Comparison of ENCODE assay signal across 9 cellular contexts in genomic region chr22:33579448-33580093, GRCh38.
DNase-seq lines count a peak whose midpoint lies in the region; ATAC-seq and TF ChIP-seq lines count a peak whose summit lies in the region.
"Had no signal": no experiment of that assay in that cellular context is flagged by ENCODE, and none has a peak within 500 bp of the region (broad histone marks: within the 10 kb centered on the region; RNA-seq: fewer than 3 reads in every experiment).

No MANE protein-coding gene starts in this region.

- no peaks in the 10 kb centered on the region for H3K36me3 Mint-ChIP-seq in activated T-helper 2 cell treated with anti-CD3 and anti-CD28 coated beads, Interferon-gamma antibody, Interleukin-2, Interleukin-4, amounts not matched to agents 10 μg/mL and 5 μg/mL and 100 μg/mL, durations not matched to agents 14 hours and 24 hours and 36 hours (ENCODE audit: low read depth)

- no peaks in the 10 kb centered on the region for H3K27me3 ChIP-seq in BLaER1 treated with 17β-estradiol and CSF1 and Interleukin-3, amounts not matched to agents 10 nM and 100 nM
- H3K27me3 ChIP-seq in heart right ventricle (no peaks in the 10 kb centered on the region), prostate gland (replicated peaks; ENCODE audit: insufficient read depth) (no peaks in the 10 kb centered on the region)

- H3K36me3 ChIP-seq in BLaER1 treated with 17β-estradiol and CSF1 and Interleukin-3, amounts not matched to agents 10 nM and 100 nM, result no peaks in the 10 kb centered on the region
- H3K36me3 ChIP-seq in heart right ventricle (no peaks in the 10 kb centered on the region), prostate gland (no peaks in the 10 kb centered on the region)

- DNase-seq in GM13976 (ENCODE audit: low spot score), result peak; percentile 60
- DNase-seq in NCI-H2107 treated with DMSO at 0.1 percent for 48 hours (lab: John Stamatoyannopoulos, UW; ENCODE audit: unreplicated experiment), result peak; percentile 19
- DNase-seq in activated T-helper 2 cell treated with anti-CD3 and anti-CD28 coated beads, Interferon-gamma antibody, Interleukin-2, Interleukin-4, amounts not matched to agents 10 μg/mL and 5 μg/mL and 100 μg/mL, durations not matched to agents 14 hours and 24 hours and 36 hours (ENCODE audit: low spot score), result peak; percentile 17
- DNase-seq in heart right ventricle, result peak; percentile 41 to 75
- DNase-seq in prostate gland (ENCODE audit: low spot score), result peak; percentile 50

- peaks cover 0 to 11% (median 0%) of the 10 kb centered on the region in 11 experiments; a peak in 4 of 22 replicates for H4K20me1 ChIP-seq in BLaER1 treated with 17β-estradiol and CSF1 and Interleukin-3, amounts not matched to agents 10 nM and 100 nM

- ATAC-seq in heart right ventricle (peak; percentile 88 to 94 (median 92)), HG03439 (IDR thresholded peaks at IDR 0.05; ENCODE audit: unreplicated experiment) (no peak), HG03432 (IDR thresholded peaks at IDR 0.05; ENCODE audit: unreplicated experiment) (no peak)

- no peak overlapping the region for H3K4me3 ChIP-seq in BLaER1 treated with 17β-estradiol and CSF1 and Interleukin-3, amounts not matched to agents 10 nM and 100 nM
- H3K4me3 ChIP-seq in heart right ventricle (no peak overlapping the region), prostate gland (no peak overlapping the region)
- H3K4me3 ChIP-seq: SK-N-MC had no signal

- H3K27me3 Mint-ChIP-seq in activated T-helper 2 cell treated with anti-CD3 and anti-CD28 coated beads, Interferon-gamma antibody, Interleukin-2, Interleukin-4, amounts not matched to agents 10 μg/mL and 5 μg/mL and 100 μg/mL, durations not matched to agents 14 hours and 24 hours and 36 hours (ENCODE audit: low read depth), result no peaks in the 10 kb centered on the region

- H3K4me3 Mint-ChIP-seq in activated T-helper 2 cell treated with anti-CD3 and anti-CD28 coated beads, Interferon-gamma antibody, Interleukin-2, Interleukin-4, amounts not matched to agents 10 μg/mL and 5 μg/mL and 100 μg/mL, durations not matched to agents 14 hours and 24 hours and 36 hours (ENCODE audit: low read depth), result no peak overlapping the region

- H3K27ac ChIP-seq in BLaER1 treated with 17β-estradiol and CSF1 and Interleukin-3, amounts not matched to agents 10 nM and 100 nM, result 0 out of 22 replicates have a peak overlapping the region, but pooled peaks of 3 of the 11 experiments have one; percentile 4 to 41 (median 22)
- no peak overlapping the region for H3K27ac ChIP-seq in heart right ventricle
- H3K27ac ChIP-seq in prostate gland, result no peak overlapping the region
- H3K27ac ChIP-seq: SK-N-MC had no signal

- in situ Hi-C loops in GM13976 (cut with MboI; ENCODE audit: low sequenced_read_pairs, unreplicated experiment), result loop anchor here (10.0 kb wide), 2 partner anchors 275 to 335 kb away; no protein-coding TSS in a partner anchor

- peaks cover 12 to 51% (median 44%) of the 10 kb centered on the region in 10 experiments; a peak in 19 of 20 replicates for H3K4me1 ChIP-seq in BLaER1 treated with 17β-estradiol and CSF1 and Interleukin-3, amounts not matched to agents 10 nM and 100 nM
- H3K4me1 ChIP-seq in heart right ventricle (peaks cover 7 to 42% (median 24%) of the 10 kb centered on the region in 9 donors), prostate gland (replicated peaks) (no peaks in the 10 kb centered on the region)

- intact Hi-C loops in activated T-helper 2 cell treated with anti-CD3 and anti-CD28 coated beads, Interferon-gamma antibody, Interleukin-2, Interleukin-4, amounts not matched to agents 10 μg/mL and 5 μg/mL and 100 μg/mL, durations not matched to agents 14 hours and 24 hours and 36 hours (cut with micrococcal nuclease), result loop anchor here (1.0 kb wide), 1 partner anchor 60 kb away; no protein-coding TSS in a partner anchor
- intact Hi-C loops in heart right ventricle (cut with DNase I) (loop anchor here (1.0 to 10.0 kb wide), 9 partner anchors 59 to 345 kb away; partner anchors contain the start of gene LARGE1 (in 1 of the 10)), prostate gland (cut with DNase I) (loop anchor here (2.0 to 5.0 kb wide), 2 partner anchors 57 to 277 kb away; no protein-coding TSS in a partner anchor)

- no peak overlapping the region for H3K27ac Mint-ChIP-seq in activated T-helper 2 cell treated with anti-CD3 and anti-CD28 coated beads, Interferon-gamma antibody, Interleukin-2, Interleukin-4, amounts not matched to agents 10 μg/mL and 5 μg/mL and 100 μg/mL, durations not matched to agents 14 hours and 24 hours and 36 hours

- H3K9me3 Mint-ChIP-seq in activated T-helper 2 cell treated with anti-CD3 and anti-CD28 coated beads, Interferon-gamma antibody, Interleukin-2, Interleukin-4, amounts not matched to agents 10 μg/mL and 5 μg/mL and 100 μg/mL, durations not matched to agents 14 hours and 24 hours and 36 hours, result no peaks in the 10 kb centered on the region

- WGBS in heart right ventricle, 2 donors, result 49 to 52% methylated on average over 8 of the region's 8 CpGs
- 77% methylated on average over 8 of the region's 8 CpGs for WGBS in prostate gland

- TF ChIP-seq CTCF in GM13976 (IDR thresholded peaks at IDR 0.05; ENCODE audit: borderline replicate concordance, control extremely low read depth, extremely low read depth, insufficient read depth, missing control alignments) (peak; percentile 82), heart right ventricle (IDR thresholded peaks at IDR 0.05) (peak; percentile 78 to 96 (median 93)), prostate gland (IDR thresholded peaks at IDR 0.05) (peak; percentile 52 to 83 (median 82))

- no peaks in the 10 kb centered on the region for H3K9me3 ChIP-seq in BLaER1 treated with 17β-estradiol and CSF1 and Interleukin-3, amounts not matched to agents 10 nM and 100 nM (replicated peaks in 1 of 11)
- H3K9me3 ChIP-seq in heart right ventricle, result no peaks in the 10 kb centered on the region
- no peaks in the 10 kb centered on the region for H3K9me3 ChIP-seq in prostate gland

- no peaks in the 10 kb centered on the region for H3K4me1 Mint-ChIP-seq in activated T-helper 2 cell treated with anti-CD3 and anti-CD28 coated beads, Interferon-gamma antibody, Interleukin-2, Interleukin-4, amounts not matched to agents 10 μg/mL and 5 μg/mL and 100 μg/mL, durations not matched to agents 14 hours and 24 hours and 36 hours (ENCODE audit: low read depth)

- H3K4me2 ChIP-seq in BLaER1 treated with 17β-estradiol and CSF1 and Interleukin-3, amounts not matched to agents 10 nM and 100 nM, result peak overlapping the region; percentile 10 to 55 (median 47); a peak in 17 of 22 replicates

- peak overlapping the region in 1 of 11 experiments; percentile 3; a peak in 2 of 22 replicates for H3K9ac ChIP-seq in BLaER1 treated with 17β-estradiol and CSF1 and Interleukin-3, amounts not matched to agents 10 nM and 100 nM

- TF ChIP-seq POLR2A in prostate gland (IDR thresholded peaks at IDR 0.05), result no peak

Comparison
In these comparisons a context has a peak if more than half of its experiments do, and no peak if none do; other contexts are left out.
1. ATAC-seq: peak in heart right ventricle (8 of 8); none in HG03439 (single experiment) and HG03432 (single experiment).
2. Peak in every context shown above with its lines, with median percentiles within 50 percentile points of each other: DNase-seq and CTCF ChIP-seq.